Comparison of ENCODE assay signal across 8 cellular contexts in the genomic region with DNA sequence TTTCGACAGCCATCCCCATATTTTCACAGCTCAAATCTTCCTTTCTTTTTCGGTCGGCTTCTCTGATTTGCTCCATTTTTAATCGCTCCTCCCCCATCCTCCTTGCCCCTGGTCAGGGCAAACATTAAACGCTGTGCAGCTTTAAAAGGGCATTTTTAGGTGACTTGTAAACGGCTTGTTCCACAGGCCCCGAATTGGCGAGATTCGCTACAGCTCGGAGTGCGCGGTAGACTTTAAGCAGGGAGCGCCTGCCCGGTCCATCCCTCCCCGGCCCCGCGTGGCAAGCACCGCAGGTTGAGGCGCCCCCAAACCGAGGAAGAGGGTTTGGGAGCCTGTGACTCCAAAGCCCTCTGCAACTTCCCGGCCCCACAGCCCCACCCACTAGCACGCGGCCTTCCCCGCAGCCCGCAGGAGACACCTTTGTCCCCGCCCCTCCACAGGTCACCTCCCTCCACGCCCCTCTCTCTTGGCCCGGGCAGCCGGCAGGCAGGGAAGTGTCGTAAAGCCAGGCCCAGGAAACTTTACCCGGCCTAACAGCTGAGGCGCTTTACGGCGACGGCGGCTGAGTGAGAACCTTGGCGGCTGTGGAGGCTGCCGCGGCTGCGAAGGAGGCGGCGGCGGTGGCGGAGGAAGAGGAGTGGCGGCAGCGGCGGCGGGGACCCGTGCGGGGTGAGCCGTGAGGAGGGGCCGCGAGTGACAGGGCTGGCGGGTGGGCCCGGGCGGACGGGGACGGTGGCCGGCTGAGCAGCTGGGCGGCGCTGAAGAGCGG.
A peak's percentile ranks its signal among the peaks of the same experiment; 100 is the strongest.
DNase-seq lines count a peak whose midpoint lies in the region; TF ChIP-seq lines count a peak whose summit lies in the region.

A gene (plus strand): TSS at position 550 of the 769 bp plus-strand sequence. CDS start 372 bp downstream, outside the sequence.

- DNase-seq in GDM1 (lab: John Stamatoyannopoulos, UW) (peak; percentile 92), HCEC 1CT (peak; percentile 91), MM.1S (peak; percentile 88), SIG-M5 treated with dmso at 0.1 percent for 504 hours (lab: John Stamatoyannopoulos, UW; ENCODE audit: unreplicated experiment) (peak; percentile 95), activated gamma-delta T cell treated with Interleukin-2 at 50 U/mL for 16 hours (peak; percentile 93), foreskin melanocyte (peak; percentile 84), stromal cell of bone marrow (ENCODE audit: low read depth) (peak; percentile 90)

- H3K27ac ChIP-seq in MM.1S (ENCODE audit: low read length) = peak within 1 kb of the TSS; percentile 76

- no peaks in the 10 kb centered on the region for H3K36me3 ChIP-seq in MM.1S (replicated peaks; ENCODE audit: insufficient read depth, low read length)
- peaks cover 7% of the 10 kb centered on the region for H3K36me3 ChIP-seq in neuron (ENCODE audit: insufficient read depth, low read length)

- H3K9ac ChIP-seq in MM.1S (ENCODE audit: low read length) = peak within 1 kb of the TSS; percentile 74

- peak within 1 kb of the TSS; percentile 72 for H3K4me3 ChIP-seq in MM.1S (ENCODE audit: low read length)
- H3K4me3 ChIP-seq in neuron (ENCODE audit: low read length) = peak within 1 kb of the TSS; percentile 81

- peaks cover 2% of the 10 kb centered on the region; the same call in 1 of the 2 replicates for H3K4me1 ChIP-seq in MM.1S (ENCODE audit: low read length)
- H3K4me1 ChIP-seq in neuron (ENCODE audit: insufficient read depth, low read length) = peaks cover 28% of the 10 kb centered on the region

- peak within 1 kb of the TSS; percentile 66 for H3K4me2 ChIP-seq in MM.1S (ENCODE audit: low read depth, low read length)

- H3K9me3 ChIP-seq in MM.1S (replicated peaks; ENCODE audit: insufficient read depth, low read length) (no peaks in the 10 kb centered on the region), neuron (ENCODE audit: low read length) (no peaks in the 10 kb centered on the region)

- H2AFZ ChIP-seq in MM.1S (ENCODE audit: low read length) = peak within 1 kb of the TSS; percentile 65
- peak within 1 kb of the TSS; percentile 95 for H2AFZ ChIP-seq in neuron (ENCODE audit: low read depth, low read length)

- no peaks in the 10 kb centered on the region for H4K20me1 ChIP-seq in MM.1S (ENCODE audit: insufficient read depth, low read length)

- no peaks in the 10 kb centered on the region for H3K27me3 ChIP-seq in MM.1S (replicated peaks; ENCODE audit: insufficient read depth, low read length)
- peaks cover 6% of the 10 kb centered on the region for H3K27me3 ChIP-seq in neuron (ENCODE audit: insufficient read depth, low read length)

- TF ChIP-seq CTCF in MM.1S (IDR thresholded peaks at IDR 0.05; ENCODE audit: low read length) = no peak

- H3K79me2 ChIP-seq in MM.1S (ENCODE audit: low read length) = peaks cover 25% of the 10 kb centered on the region

- peaks cover 8% of the 10 kb centered on the region; the same call in 1 of the 2 replicates for H3F3A ChIP-seq in MM.1S (ENCODE audit: insufficient read depth, low read length)

- no peaks in the 10 kb centered on the region for H3K9me2 ChIP-seq in MM.1S (replicated peaks; ENCODE audit: insufficient read depth, low read length)

Comparison
In these comparisons a context has a peak if more than half of its experiments do, and no peak if none do; other contexts are left out.
1. Peak in every context shown above with its lines: DNase-seq, H3K4me3 ChIP-seq and H3K27ac ChIP-seq.